In genomic region chr6:87926072-87926471, GRCh38 we compare ENCODE assay signal across 22 cellular contexts.
A peak's percentile ranks its signal among the peaks of the same experiment; 100 is the strongest.
DNase-seq lines count a peak whose midpoint lies in the region; ATAC-seq, FAIRE-seq and TF ChIP-seq lines count a peak whose summit lies in the region.
"Had no signal": no experiment of that assay in that cellular context is flagged by ENCODE, and none has a peak within 500 bp of the region (broad histone marks: within the 10 kb centered on the region; RNA-seq: fewer than 3 reads in every experiment).

No MANE protein-coding gene starts in this region.

- H3K4me1 Mint-ChIP-seq in effector memory CD8-positive, alpha-beta T cell (ENCODE audit: low read depth in 2 of 2), result peaks cover 37 to 38% of the 10 kb centered on the region in 2 donors
- H3K4me1 Mint-ChIP-seq in stimulated activated memory B cell treated with anti-CD40 and anti-IgM and Interleukin-4, amounts not matched to agents 10 μg/mL and 1 μg/mL and 100 μg/mL, for 72 hours, result peaks cover 68% of the 10 kb centered on the region

- ATAC-seq in effector memory CD8-positive, alpha-beta T cell (replicated peaks), result no peak
- ATAC-seq in stimulated activated memory B cell treated with anti-CD40 and anti-IgM and Interleukin-4, amounts not matched to agents 10 μg/mL and 1 μg/mL and 100 μg/mL, for 72 hours, result no peak
- ATAC-seq in HG03442 (IDR thresholded peaks at IDR 0.05; ENCODE audit: unreplicated experiment), result no peak
- ATAC-seq: SK-N-SH treated with all-trans-retinoic acid at 6 μM for 48 hours had no signal

- H3K4me3 Mint-ChIP-seq in effector memory CD8-positive, alpha-beta T cell, result peak overlapping the region; percentile 44 to 55
- H3K4me3 Mint-ChIP-seq in stimulated activated memory B cell treated with anti-CD40 and anti-IgM and Interleukin-4, amounts not matched to agents 10 μg/mL and 1 μg/mL and 100 μg/mL, for 72 hours, result no peak overlapping the region
- H3K4me3 Mint-ChIP-seq: CD4-positive, CD25-positive, alpha-beta regulatory T cell had no signal

- no peaks in the 10 kb centered on the region for H3K79me2 ChIP-seq in OCI-LY1 (ENCODE audit: insufficient read depth, low read length)

- H3K36me3 Mint-ChIP-seq in effector memory CD8-positive, alpha-beta T cell (ENCODE audit: insufficient read depth), result no peaks in the 10 kb centered on the region
- no peaks in the 10 kb centered on the region for H3K36me3 Mint-ChIP-seq in stimulated activated memory B cell treated with anti-CD40 and anti-IgM and Interleukin-4, amounts not matched to agents 10 μg/mL and 1 μg/mL and 100 μg/mL, for 72 hours
- H3K36me3 Mint-ChIP-seq: CD4-positive, CD25-positive, alpha-beta regulatory T cell had no signal

- DNase-seq in GM19239 (ENCODE audit: insufficient read length, low spot score) (no peak), NCI-H446 (lab: John Stamatoyannopoulos, UW) (no peak), DMS79 (lab: John Stamatoyannopoulos, UW) (no peak), caudate nucleus (lab: John Stamatoyannopoulos, UW) (no peak)
- DNase-seq in effector memory CD8-positive, alpha-beta T cell, result no peak
- DNase-seq: AML-193; CD4-positive, CD25-positive, alpha-beta regulatory T cell; COR-L47; DMS 273 treated with DMSO at 0.1 percent for 48 hours; GDM1; KG1; NCI-H1048; NCI-H1436; NCI-H1930; NCI-H446 treated with DMSO at 0.1 percent for 48 hours; SHP77 treated with DMSO at 0.1 percent for 48 hours; T-helper 1 cell had no signal

- peak overlapping the region; percentile 57 for H3K9ac ChIP-seq in OCI-LY1 (ENCODE audit: low read length)

- no peaks in the 10 kb centered on the region for H3K27me3 ChIP-seq in OCI-LY1 (ENCODE audit: insufficient read depth, low read length)

- no peak overlapping the region for H2AFZ ChIP-seq in OCI-LY1 (ENCODE audit: low read length)

- peaks cover 95% of the 10 kb centered on the region for H3K4me1 ChIP-seq in OCI-LY1 (ENCODE audit: insufficient read depth, low read length, severe bottlenecking)

- no peak overlapping the region for H3K4me3 ChIP-seq in OCI-LY1 (ENCODE audit: low read depth, low read length, poor library complexity, severe bottlenecking)

- H3K27ac ChIP-seq in OCI-LY1 (ENCODE audit: low read depth, low read length, poor library complexity, severe bottlenecking), result peak overlapping the region; percentile 99
- H3K27ac ChIP-seq in caudate nucleus (ENCODE audit: low read depth, low read length), result no peak overlapping the region

- TF ChIP-seq CTCF in OCI-LY1 (IDR thresholded peaks at IDR 0.05; ENCODE audit: low read length), result no peak

- peak; percentile 11 for FAIRE-seq in GM19239 (lab: Jason Lieb, UNC)
- FAIRE-seq: H54 had no signal

- no peaks in the 10 kb centered on the region for H4K20me1 ChIP-seq in OCI-LY1 (ENCODE audit: insufficient read depth, low read length)

- peaks cover 10% of the 10 kb centered on the region; the same call in 1 of the 2 replicates for H3F3A ChIP-seq in OCI-LY1 (ENCODE audit: insufficient read depth, low read length)

- H3K9me3 Mint-ChIP-seq in effector memory CD8-positive, alpha-beta T cell, result no peaks in the 10 kb centered on the region
- H3K9me3 Mint-ChIP-seq in stimulated activated memory B cell treated with anti-CD40 and anti-IgM and Interleukin-4, amounts not matched to agents 10 μg/mL and 1 μg/mL and 100 μg/mL, for 72 hours, result no peaks in the 10 kb centered on the region
- H3K9me3 Mint-ChIP-seq: CD4-positive, CD25-positive, alpha-beta regulatory T cell had no signal

- peaks cover 0 to 1% of the 10 kb centered on the region in 2 donors for H3K27me3 Mint-ChIP-seq in effector memory CD8-positive, alpha-beta T cell
- H3K27me3 Mint-ChIP-seq in stimulated activated memory B cell treated with anti-CD40 and anti-IgM and Interleukin-4, amounts not matched to agents 10 μg/mL and 1 μg/mL and 100 μg/mL, for 72 hours, result no peaks in the 10 kb centered on the region

- no peaks in the 10 kb centered on the region for H3K36me3 ChIP-seq in OCI-LY1 (ENCODE audit: insufficient read depth, low read length)

- H3K9me2 ChIP-seq in OCI-LY1 (ENCODE audit: low read depth, low read length), result no peaks in the 10 kb centered on the region

- no peaks in the 10 kb centered on the region for H3K9me3 ChIP-seq in OCI-LY1 (ENCODE audit: low read length)

- H3K4me2 ChIP-seq in OCI-LY1 (ENCODE audit: low read length), result peak overlapping the region; percentile 49; the same call in 1 of the 2 replicates

- H3K27ac Mint-ChIP-seq in effector memory CD8-positive, alpha-beta T cell, result peak overlapping the region in 1 of 2 donors; percentile 27
- peak overlapping the region; percentile 91 for H3K27ac Mint-ChIP-seq in stimulated activated memory B cell treated with anti-CD40 and anti-IgM and Interleukin-4, amounts not matched to agents 10 μg/mL and 1 μg/mL and 100 μg/mL, for 72 hours
